In the genomic region with DNA sequence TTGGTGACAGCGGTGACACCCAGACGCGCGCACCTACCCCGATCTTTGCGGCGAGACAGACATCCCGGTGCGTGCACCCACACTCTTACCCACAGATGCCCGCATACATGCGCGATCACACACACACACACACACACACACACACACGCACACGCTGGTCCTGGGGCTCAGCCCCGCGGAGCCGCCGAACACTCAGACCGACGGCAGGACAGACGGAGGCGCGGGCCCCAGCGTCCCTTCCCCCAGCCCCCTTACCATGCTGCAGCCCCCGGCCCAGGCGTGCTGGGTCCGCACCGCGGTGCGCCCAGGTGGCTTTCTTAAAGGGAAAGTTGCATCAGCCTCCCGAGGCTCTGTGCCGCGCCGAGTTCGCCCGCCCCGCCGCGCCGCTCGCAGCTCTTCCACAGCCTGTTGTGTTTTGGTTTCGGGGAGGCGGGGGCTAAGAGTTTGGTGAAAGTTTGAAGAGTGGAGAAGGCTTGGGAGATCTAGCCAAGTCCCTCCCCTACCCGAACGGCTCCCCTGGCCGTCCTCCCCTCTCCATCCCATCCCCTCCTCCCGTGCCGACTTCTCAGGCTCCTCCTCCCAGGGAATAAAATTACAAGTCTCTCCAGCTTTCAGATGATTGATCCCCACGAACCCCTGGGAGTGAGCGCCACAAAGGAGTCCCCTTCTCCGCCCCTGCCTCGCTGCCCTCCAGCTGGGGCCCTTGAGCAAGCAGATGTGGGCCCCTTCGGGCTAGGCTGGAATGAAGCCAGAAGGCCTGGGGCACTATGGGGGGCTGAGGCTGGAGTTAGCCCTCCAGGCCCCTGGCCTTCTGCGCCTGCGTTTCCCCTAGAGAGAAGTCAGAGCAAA, we compare ENCODE assay signal across 1 cellular context.
TF ChIP-seq lines count a peak whose summit lies in the region.

Gene SLC6A9, minus strand, starts transcription at position 412 of the 849 bp plus-strand sequence. CDS start 7,185 bp downstream, outside the sequence.

TF ChIP-seq in K562, 482 proteins besides CTCF, POLR2A, EP300 and RAD21 (continued from another document and continues in another):
- TF ChIP-seq ZNF318 (IDR thresholded peaks at IDR 0.05; ENCODE audit: borderline replicate concordance in 1 of 2, low read depth in 1 of 2) (no peak), BRF1 (IDR thresholded peaks at IDR 0.05; ENCODE audit: borderline replicate concordance, extremely low read depth, insufficient read length) (no peak), TAF9B (IDR thresholded peaks at IDR 0.05; ENCODE audit: partially characterized antibody) (no peak), SMARCA4 (IDR thresholded peaks at IDR 0.05) (0 out of 2 replicates have a peak, but pooled peaks have one; percentile 30), FOS (IDR thresholded peaks at IDR 0.05; ENCODE audit: extremely low read depth, insufficient read length) (no peak), EZH2 (IDR thresholded peaks at IDR 0.05; ENCODE audit: borderline replicate concordance, low read depth, low read length) (no peak), ETV1 (tag; conservative IDR thresholded peaks at IDR 0.05; ENCODE audit: low read depth) (no peak), LEF1 (IDR thresholded peaks at IDR 0.05) (no peak), CCNT2 (IDR thresholded peaks at IDR 0.05; ENCODE audit: borderline replicate concordance, extremely low read depth, insufficient read length, low read depth, low read length) (peak; percentile 58), ZNF699 (CRISPR knock-in tag; IDR thresholded peaks at IDR 0.05; ENCODE audit: insufficient replicate concordance) (no peak), ERF (CRISPR knock-in tag; IDR thresholded peaks at IDR 0.05) (no peak), SETDB1 (IDR thresholded peaks at IDR 0.05; ENCODE audit: low read length) (no peak), XRCC5 (IDR thresholded peaks at IDR 0.05; ENCODE audit: low read depth, low read length) (no peak), KAT7 (CRISPR knock-in tag; IDR thresholded peaks at IDR 0.05; ENCODE audit: borderline replicate concordance) (no peak), HCFC1 (IDR thresholded peaks at IDR 0.05; ENCODE audit: low read depth, low read length) (no peak), FOXA1 (IDR thresholded peaks at IDR 0.05; ENCODE audit: borderline replicate concordance) (no peak), CC2D1A (IDR thresholded peaks at IDR 0.05) (no peak), SAP30 (IDR thresholded peaks at IDR 0.05; ENCODE audit: borderline replicate concordance, insufficient read depth, low read depth, low read length, poor library complexity, severe bottlenecking) (no peak), TBL1XR1 (IDR thresholded peaks at IDR 0.05; ENCODE audit: low read length in 2 of 2) (no peak), MNT (conservative IDR thresholded peaks at IDR 0.05) (peak; percentile 57 to 74), BMI1 (IDR thresholded peaks at IDR 0.05; ENCODE audit: low read length) (no peak), JUN (IDR thresholded peaks at IDR 0.05; ENCODE audit: borderline replicate concordance, low read depth, low read length) (0 out of 2 replicates have a peak, but pooled peaks have one; percentile 6), JUN (CRISPR knock-in tag; IDR thresholded peaks at IDR 0.05; ENCODE audit: borderline replicate concordance) (0 out of 2 replicates have a peak, but pooled peaks have one; percentile 61), HMG20A (CRISPR knock-in tag; conservative IDR thresholded peaks at IDR 0.05) (no peak), ZFP36 (IDR thresholded peaks at IDR 0.05; ENCODE audit: low read depth, low read length, partially characterized antibody) (no peak), PHB2 (IDR thresholded peaks at IDR 0.05; ENCODE audit: low read depth) (no peak), SOX6 (IDR thresholded peaks at IDR 0.05) (peak; percentile 14; the same call in 1 of the 2 replicates), TCF3 (CRISPR knock-in tag; IDR thresholded peaks at IDR 0.05) (0 out of 2 replicates have a peak, but pooled peaks have one; percentile 2), ZSCAN32 (CRISPR knock-in tag; IDR thresholded peaks at IDR 0.05) (peak; percentile 77), NFE2 (IDR thresholded peaks at IDR 0.05; ENCODE audit: low read depth) (no peak), MYC (IDR thresholded peaks at IDR 0.05; ENCODE audit: low read depth, low read length) (peak; percentile 93), MYC (CRISPR knock-in tag; IDR thresholded peaks at IDR 0.05; ENCODE audit: borderline replicate concordance, low read depth) (peak; percentile 91), ZNF740 (CRISPR knock-in tag; IDR thresholded peaks at IDR 0.05) (peak; percentile 15; the same call in 1 of the 2 replicates), ZNF740 (tag; IDR thresholded peaks at IDR 0.05) (peak in 1 of 2 experiments; percentile 7; a peak in 1 of 4 replicates), SIRT6 (IDR thresholded peaks at IDR 0.05; ENCODE audit: low read depth, low read length) (no peak), GTF2A2 (tag; IDR thresholded peaks at IDR 0.05) (no peak), MEF2A (IDR thresholded peaks at IDR 0.05; ENCODE audit: control insufficient read depth, low read depth, low read length) (no peak)
- TF ChIP-seq, protein P1, sequence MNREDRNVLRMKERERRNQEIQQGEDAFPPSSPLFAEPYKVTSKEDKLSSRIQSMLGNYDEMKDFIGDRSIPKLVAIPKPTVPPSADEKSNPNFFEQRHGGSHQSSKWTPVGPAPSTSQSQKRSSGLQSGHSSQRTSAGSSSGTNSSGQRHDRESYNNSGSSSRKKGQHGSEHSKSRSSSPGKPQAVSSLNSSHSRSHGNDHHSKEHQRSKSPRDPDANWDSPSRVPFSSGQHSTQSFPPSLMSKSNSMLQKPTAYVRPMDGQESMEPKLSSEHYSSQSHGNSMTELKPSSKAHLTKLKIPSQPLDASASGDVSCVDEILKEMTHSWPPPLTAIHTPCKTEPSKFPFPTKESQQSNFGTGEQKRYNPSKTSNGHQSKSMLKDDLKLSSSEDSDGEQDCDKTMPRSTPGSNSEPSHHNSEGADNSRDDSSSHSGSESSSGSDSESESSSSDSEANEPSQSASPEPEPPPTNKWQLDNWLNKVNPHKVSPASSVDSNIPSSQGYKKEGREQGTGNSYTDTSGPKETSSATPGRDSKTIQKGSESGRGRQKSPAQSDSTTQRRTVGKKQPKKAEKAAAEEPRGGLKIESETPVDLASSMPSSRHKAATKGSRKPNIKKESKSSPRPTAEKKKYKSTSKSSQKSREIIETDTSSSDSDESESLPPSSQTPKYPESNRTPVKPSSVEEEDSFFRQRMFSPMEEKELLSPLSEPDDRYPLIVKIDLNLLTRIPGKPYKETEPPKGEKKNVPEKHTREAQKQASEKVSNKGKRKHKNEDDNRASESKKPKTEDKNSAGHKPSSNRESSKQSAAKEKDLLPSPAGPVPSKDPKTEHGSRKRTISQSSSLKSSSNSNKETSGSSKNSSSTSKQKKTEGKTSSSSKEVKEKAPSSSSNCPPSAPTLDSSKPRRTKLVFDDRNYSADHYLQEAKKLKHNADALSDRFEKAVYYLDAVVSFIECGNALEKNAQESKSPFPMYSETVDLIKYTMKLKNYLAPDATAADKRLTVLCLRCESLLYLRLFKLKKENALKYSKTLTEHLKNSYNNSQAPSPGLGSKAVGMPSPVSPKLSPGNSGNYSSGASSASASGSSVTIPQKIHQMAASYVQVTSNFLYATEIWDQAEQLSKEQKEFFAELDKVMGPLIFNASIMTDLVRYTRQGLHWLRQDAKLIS (CRISPR knock-in tag; IDR thresholded peaks at IDR 0.05): peak; percentile 23; the same call in 1 of the 2 replicates
- TF ChIP-seq, protein P2, sequence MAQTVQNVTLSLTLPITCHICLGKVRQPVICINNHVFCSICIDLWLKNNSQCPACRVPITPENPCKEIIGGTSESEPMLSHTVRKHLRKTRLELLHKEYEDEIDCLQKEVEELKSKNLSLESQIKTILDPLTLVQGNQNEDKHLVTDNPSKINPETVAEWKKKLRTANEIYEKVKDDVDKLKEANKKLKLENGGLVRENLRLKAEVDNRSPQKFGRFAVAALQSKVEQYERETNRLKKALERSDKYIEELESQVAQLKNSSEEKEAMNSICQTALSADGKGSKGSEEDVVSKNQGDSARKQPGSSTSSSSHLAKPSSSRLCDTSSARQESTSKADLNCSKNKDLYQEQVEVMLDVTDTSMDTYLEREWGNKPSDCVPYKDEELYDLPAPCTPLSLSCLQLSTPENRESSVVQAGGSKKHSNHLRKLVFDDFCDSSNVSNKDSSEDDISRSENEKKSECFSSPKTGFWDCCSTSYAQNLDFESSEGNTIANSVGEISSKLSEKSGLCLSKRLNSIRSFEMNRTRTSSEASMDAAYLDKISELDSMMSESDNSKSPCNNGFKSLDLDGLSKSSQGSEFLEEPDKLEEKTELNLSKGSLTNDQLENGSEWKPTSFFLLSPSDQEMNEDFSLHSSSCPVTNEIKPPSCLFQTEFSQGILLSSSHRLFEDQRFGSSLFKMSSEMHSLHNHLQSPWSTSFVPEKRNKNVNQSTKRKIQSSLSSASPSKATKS (CRISPR knock-in tag; IDR thresholded peaks at IDR 0.05): no peak
- TF ChIP-seq, protein P3, sequence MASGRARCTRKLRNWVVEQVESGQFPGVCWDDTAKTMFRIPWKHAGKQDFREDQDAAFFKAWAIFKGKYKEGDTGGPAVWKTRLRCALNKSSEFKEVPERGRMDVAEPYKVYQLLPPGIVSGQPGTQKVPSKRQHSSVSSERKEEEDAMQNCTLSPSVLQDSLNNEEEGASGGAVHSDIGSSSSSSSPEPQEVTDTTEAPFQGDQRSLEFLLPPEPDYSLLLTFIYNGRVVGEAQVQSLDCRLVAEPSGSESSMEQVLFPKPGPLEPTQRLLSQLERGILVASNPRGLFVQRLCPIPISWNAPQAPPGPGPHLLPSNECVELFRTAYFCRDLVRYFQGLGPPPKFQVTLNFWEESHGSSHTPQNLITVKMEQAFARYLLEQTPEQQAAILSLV (tag; IDR thresholded peaks at IDR 0.05): 0 out of 2 replicates have a peak, but pooled peaks have one; percentile 34
- TF ChIP-seq, protein P4, sequence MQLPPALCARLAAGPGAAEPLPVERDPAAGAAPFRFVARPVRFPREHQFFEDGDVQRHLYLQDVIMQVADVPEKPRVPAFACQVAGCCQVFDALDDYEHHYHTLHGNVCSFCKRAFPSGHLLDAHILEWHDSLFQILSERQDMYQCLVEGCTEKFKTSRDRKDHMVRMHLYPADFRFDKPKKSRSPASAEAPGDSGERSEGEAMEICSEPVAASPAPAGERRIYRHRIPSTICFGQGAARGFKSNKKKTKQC (CRISPR knock-in tag; IDR thresholded peaks at IDR 0.05): no peak
